Comparison of ENCODE assay signal across 19 cellular contexts in genomic region chr2:238456966-238457926, GRCh38. TPM values are rescaled to one million over a fixed set of nuclear protein-coding genes. Genes with fewer than 3 reads are reported as not detected.
A peak's percentile ranks its signal among the peaks of the same experiment; 100 is the strongest.
DNase-seq lines count a peak whose midpoint lies in the region; ATAC-seq and TF ChIP-seq lines count a peak whose summit lies in the region.
"Had no signal": no experiment of that assay in that cellular context is flagged by ENCODE, and none has a peak within 500 bp of the region (broad histone marks: within the 10 kb centered on the region; RNA-seq: fewer than 3 reads in every experiment).

No MANE protein-coding gene starts in this region.

- H2AK5ac ChIP-seq in IMR-90 (ENCODE audit: low read depth, low read length): no peak overlapping the region

- intact Hi-C loops in IMR-90 (cut with micrococcal nuclease) (no loop called here), mucosa of descending colon (cut with DNase I, micrococcal nuclease) (no loop called here)

- no peak overlapping the region for H2AK9ac ChIP-seq in IMR-90 (replicated peaks; ENCODE audit: low read depth, low read length, poor library complexity)

- no peak overlapping the region for H4K91ac ChIP-seq in IMR-90 (ENCODE audit: insufficient read depth, low read depth, low read length)

- H3K36me3 ChIP-seq in IMR-90 (ENCODE audit: control insufficient read depth, insufficient read depth, low read length) (peaks cover 4% of the 10 kb centered on the region), mucosa of descending colon (ENCODE audit: low read depth) (no peaks in the 10 kb centered on the region)

- 0 out of 2 replicates have a peak overlapping the region, but pooled peaks have one; percentile 12 for H3K14ac ChIP-seq in IMR-90 (replicated peaks; ENCODE audit: low read depth, low read length)

- no peak overlapping the region for H4K8ac ChIP-seq in IMR-90 (ENCODE audit: low read depth in 2 of 2, low read length in 2 of 2)

- TF ChIP-seq POLR2A in IMR-90 (IDR thresholded peaks at IDR 0.05; ENCODE audit: low read depth, low read length): no peak

- no peak for TF ChIP-seq CTCF in IMR-90 (conservative IDR thresholded peaks at IDR 0.05; ENCODE audit: low read depth, low read length)
- TF ChIP-seq CTCF in cardiac fibroblast (IDR thresholded peaks at IDR 0.05; ENCODE audit: low read depth, low read length): no peak
- TF ChIP-seq CTCF in mucosa of descending colon (IDR thresholded peaks at IDR 0.05): no peak

- H3K4me3 ChIP-seq in IMR-90 (ENCODE audit: insufficient read depth, low read depth, low read length) (no peak overlapping the region), cardiac fibroblast (replicated peaks in 1 of 2; ENCODE audit: low read depth in 2 of 2, low read length in 2 of 2) (no peak overlapping the region), mucosa of descending colon (no peak overlapping the region)
- H3K4me3 ChIP-seq: A549; BLaER1 treated with 17β-estradiol and CSF1 and Interleukin-3, amounts not matched to agents 10 nM and 100 nM had no signal

- POLR2A ChIA-PET in IMR-90 (lab: Charles Lee; ENCODE audit: unreplicated experiment): no interaction called here

- H2BK20ac ChIP-seq in IMR-90 (ENCODE audit: low read depth, low read length): no peak overlapping the region

- H3K9ac ChIP-seq in IMR-90 (ENCODE audit: low read depth, low read length): no peak overlapping the region
- H3K9ac ChIP-seq: BLaER1 treated with 17β-estradiol and CSF1 and Interleukin-3, amounts not matched to agents 10 nM and 100 nM had no signal

- no TSS peak for BruUV-seq in IMR-90 (replicated peaks; lab: Mats Ljungman, UMichigan)

- H4K5ac ChIP-seq in IMR-90 (ENCODE audit: low read depth, low read length): no peak overlapping the region

- CTCF ChIA-PET in IMR-90 (lab: Yijun Ruan, JAX): interaction anchor here (1.2 kb wide), 1 partner anchor 87 kb away, joined by 5 read pairs; no protein-coding TSS in a partner anchor

- peaks cover 0 to 5% of the 10 kb centered on the region in 2 experiments; a peak in 1 of 4 replicates for H3K79me1 ChIP-seq in IMR-90 (ENCODE audit: low read depth in 1 of 2, low read length in 2 of 2)

- H3K4ac ChIP-seq in IMR-90 (ENCODE audit: low read depth, low read length): no peak overlapping the region

- H2BK15ac ChIP-seq in IMR-90 (ENCODE audit: low read depth, low read length): no peak overlapping the region

- H4K20me1 ChIP-seq in IMR-90 (ENCODE audit: insufficient read depth, low read length): no peaks in the 10 kb centered on the region
- H4K20me1 ChIP-seq: BLaER1 treated with 17β-estradiol and CSF1 and Interleukin-3, amounts not matched to agents 10 nM and 100 nM had no signal

- WGBS in IMR-90 (ENCODE audit: extremely low coverage in 2 of 2, insufficient read length in 1 of 2), 2 experiments: 100% methylated on average over 1 of the region's 10 CpGs; no CpG with 5 or more reads in 1 of the 2 experiments

- H2BK120ac ChIP-seq in IMR-90 (ENCODE audit: low read depth, low read length): no peak overlapping the region

- no peaks in the 10 kb centered on the region; the same call in 1 of the 2 replicates for H3K9me1 ChIP-seq in IMR-90 (ENCODE audit: insufficient read depth, low read length)

- no peaks in the 10 kb centered on the region for H3K27me3 ChIP-seq in IMR-90 (ENCODE audit: control insufficient read depth, insufficient read depth, low read length)
- H3K27me3 ChIP-seq: BLaER1 treated with 17β-estradiol and CSF1 and Interleukin-3, amounts not matched to agents 10 nM and 100 nM had no signal

- H3K9me3 ChIP-seq in IMR-90 (ENCODE audit: control insufficient read depth, insufficient read depth, low read length) (peaks cover 15% of the 10 kb centered on the region), mucosa of descending colon (peaks cover 3% of the 10 kb centered on the region)

- no peak overlapping the region for H3K27ac ChIP-seq in IMR-90 (ENCODE audit: insufficient read depth, low read length)
- H3K27ac ChIP-seq: A549; BLaER1 treated with 17β-estradiol and CSF1 and Interleukin-3, amounts not matched to agents 10 nM and 100 nM had no signal

- no peak overlapping the region for H2BK5ac ChIP-seq in IMR-90 (ENCODE audit: low read depth, low read length, poor library complexity, severe bottlenecking)

- DNase-seq in AG20443 (ENCODE audit: low spot score) (peak; percentile 3), IMR-90 (peak; percentile 28), cardiac fibroblast (ENCODE audit: low read depth in 2 of 2) (peak; percentile 64 to 69), hepatic stellate cell (ENCODE audit: low spot score) (peak; percentile 32), cerebellum (ENCODE audit: low spot score) (no peak), mucosa of descending colon (no peak)
- DNase-seq: Calu3; CD8-positive, alpha-beta T cell; KG1; NCI-H1105 treated with DMSO at 0.1 percent for 48 hours; NCI-H1694 treated with DMSO at 0.1 percent for 48 hours; NCI-H2107; NCI-H2227 treated with DMSO at 0.1 percent for 48 hours; NCI-H510A treated with DMSO at 0.1 percent for 48 hours; NCI-H774; Right ventricle myocardium superior had no signal

- no peak overlapping the region for H3K18ac ChIP-seq in IMR-90 (ENCODE audit: low read depth, low read length)

- in situ Hi-C loops in IMR-90 (cut with MboI; ENCODE audit: low sequenced_read_pairs): no loop called here

- dilution Hi-C loops in IMR-90 (cut with HindIII; ENCODE audit: low sequenced_read_pairs, unreplicated experiment): no loop called here

- TF ChIP-seq RAD21 in IMR-90 (IDR thresholded peaks at IDR 0.05; ENCODE audit: low read length): no peak

- H2AFZ ChIP-seq in IMR-90 (replicated peaks; ENCODE audit: low read length, poor library complexity): no peak overlapping the region

- no peak overlapping the region for H3K4me2 ChIP-seq in IMR-90 (ENCODE audit: low read depth, low read length)
- H3K4me2 ChIP-seq: A549; BLaER1 treated with 17β-estradiol and CSF1 and Interleukin-3, amounts not matched to agents 10 nM and 100 nM had no signal

- H3K4me1 ChIP-seq in IMR-90 (ENCODE audit: control insufficient read depth, insufficient read depth, low read length) (peaks cover 7% of the 10 kb centered on the region), mucosa of descending colon (ENCODE audit: low read depth) (no peaks in the 10 kb centered on the region)
- H3K4me1 ChIP-seq: A549; BLaER1 treated with 17β-estradiol and CSF1 and Interleukin-3, amounts not matched to agents 10 nM and 100 nM had no signal

- no peak overlapping the region for H3K56ac ChIP-seq in IMR-90 (ENCODE audit: extremely low read depth, insufficient read depth, low read length)

- ATAC-seq in IMR-90 (ENCODE audit: low read depth) (0 out of 2 replicates have a peak, but pooled peaks have one; percentile 28), HG02763 (IDR thresholded peaks at IDR 0.05; ENCODE audit: unreplicated experiment) (no peak), mucosa of descending colon (no peak)
- ATAC-seq: CD8-positive, alpha-beta T cell had no signal

- no peak overlapping the region for H3K23ac ChIP-seq in IMR-90 (ENCODE audit: low read depth, low read length)

TF ChIP-seq in IMR-90, 13 proteins besides CTCF, POLR2A, EP300 and RAD21:
- TF ChIP-seq MAFK (IDR thresholded peaks at IDR 0.05; ENCODE audit: low read depth, low read length) (no peak), NFE2L2 (IDR thresholded peaks at IDR 0.05; ENCODE audit: low read depth, low read length) (no peak), CEBPB (IDR thresholded peaks at IDR 0.05; ENCODE audit: low read depth, low read length) (no peak), BHLHE40 (IDR thresholded peaks at IDR 0.05; ENCODE audit: low read depth, low read length) (no peak), SMC3 (IDR thresholded peaks at IDR 0.05; ENCODE audit: low read depth, low read length) (no peak)

RNA-seq across cellular contexts. Expression of gene ASB1, which starts 30.5 kb away (rescaled TPM):
- 21.4 and 23.5 TPM in 2 replicates for total RNA-seq in IMR-90 (2012; rRNA removed)
- 37.3 and 39.6 TPM in 2 replicates for polyA plus RNA-seq in IMR-90 (2012; rRNA removed)
- polyA plus RNA-seq in IMR-90 (2012; cell fraction: cytosol; rRNA removed): 29.3 and 37.4 TPM in 2 replicates
- polyA plus RNA-seq in IMR-90 (2012; cell fraction: nucleus; rRNA removed; ENCODE audit: low replicate concordance): 61.9 and 87.8 TPM in 2 replicates
- 15.9 TPM for total RNA-seq in cerebellum
- 10 to 100 TPM; 23.5 to 41.7 (median 24.6) TPM for total RNA-seq in mucosa of descending colon

Comparison
In these comparisons a context has a peak if more than half of its experiments do, and no peak if none do; other contexts are left out.
1. DNase-seq: peak in AG20443 (single experiment), IMR-90 (single experiment), cardiac fibroblast (2 of 2) and hepatic stellate cell (single experiment); none in cerebellum (single experiment) and mucosa of descending colon (0 of 3).